In the genomic region with DNA sequence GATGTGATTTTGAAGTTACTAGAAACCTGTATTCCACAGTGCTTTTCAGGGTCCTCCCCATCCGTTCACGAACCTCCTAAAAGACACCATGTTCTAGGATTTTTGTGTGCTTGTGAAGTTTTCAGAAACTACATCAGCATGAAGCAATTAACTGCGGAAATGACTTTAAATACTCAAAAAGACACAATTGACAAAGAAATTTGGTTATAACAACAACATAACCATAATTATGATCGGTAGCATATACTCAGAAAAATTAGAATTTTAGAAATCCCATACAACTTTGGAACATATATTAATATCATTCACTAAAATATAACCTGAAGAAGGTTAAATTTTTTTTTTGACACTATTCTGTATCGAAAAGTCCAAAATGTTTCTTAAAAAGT, we compare ENCODE assay signal across 8 cellular contexts. TPM values are rescaled to one million over a fixed set of nuclear protein-coding genes. Genes with fewer than 3 reads are reported as not detected.
DNase-seq lines count a peak whose midpoint lies in the region; ATAC-seq and TF ChIP-seq lines count a peak whose summit lies in the region.

No MANE protein-coding gene starts in this region.

- H3K27me3 ChIP-seq in AG04450 (ENCODE audit: control insufficient read depth, insufficient read depth, low read length) (no peaks in the 10 kb centered on the region), MG63 (no peaks in the 10 kb centered on the region)

- H3K4me3 Mint-ChIP-seq in dendritic cell treated with granulocyte-macrophage colony-stimulating factor and Interleukin-4, amounts not matched to agents 40 ng/mL and 50 ng/mL, for 4 days: peak overlapping the region; percentile 90
- H3K4me3 Mint-ChIP-seq in naive thymus-derived CD8-positive, alpha-beta T cell: peak overlapping the region; percentile 84 to 94 (median 90)

- TF ChIP-seq CTCF in AG04450 (IDR thresholded peaks at IDR 0.05; ENCODE audit: low read depth, low read length): no peak
- TF ChIP-seq CTCF in GM13976 (IDR thresholded peaks at IDR 0.05; ENCODE audit: borderline replicate concordance, control extremely low read depth, extremely low read depth, insufficient read depth, missing control alignments): no peak

- H3K4me1 Mint-ChIP-seq in dendritic cell treated with granulocyte-macrophage colony-stimulating factor and Interleukin-4, amounts not matched to agents 40 ng/mL and 50 ng/mL, for 4 days (ENCODE audit: low read depth): peaks cover 48% of the 10 kb centered on the region
- H3K4me1 Mint-ChIP-seq in naive thymus-derived CD8-positive, alpha-beta T cell: peaks cover 10 to 35% (median 18%) of the 10 kb centered on the region in 4 donors

- peaks cover 6% of the 10 kb centered on the region for H3K36me3 ChIP-seq in MG63

- intact Hi-C loops in dendritic cell treated with granulocyte-macrophage colony-stimulating factor and Interleukin-4, amounts not matched to agents 40 ng/mL and 50 ng/mL, for 4 days (cut with micrococcal nuclease): no loop called here

- no peaks in the 10 kb centered on the region for H3K36me3 Mint-ChIP-seq in dendritic cell treated with granulocyte-macrophage colony-stimulating factor and Interleukin-4, amounts not matched to agents 40 ng/mL and 50 ng/mL, for 4 days (ENCODE audit: low read depth)
- H3K36me3 Mint-ChIP-seq in naive thymus-derived CD8-positive, alpha-beta T cell: peaks cover 0 to 13% (median 4%) of the 10 kb centered on the region in 3 donors

- H3K4me3 ChIP-seq in AG04450 (ENCODE audit: low read depth, low read length) (peak overlapping the region; percentile 69), MG63 (peak overlapping the region; percentile 72)

- H3K9me3 Mint-ChIP-seq in dendritic cell treated with granulocyte-macrophage colony-stimulating factor and Interleukin-4, amounts not matched to agents 40 ng/mL and 50 ng/mL, for 4 days: no peaks in the 10 kb centered on the region
- H3K9me3 Mint-ChIP-seq in naive thymus-derived CD8-positive, alpha-beta T cell: no peaks in the 10 kb centered on the region

- H3K9me3 ChIP-seq in AG04450 (ENCODE audit: control insufficient read depth, insufficient read depth, low read length) (no peaks in the 10 kb centered on the region; the same call in 1 of the 2 replicates), MG63 (no peaks in the 10 kb centered on the region)

- POLR2A ChIA-PET in AG04450 (lab: Yijun Ruan, JAX): interaction anchor here (0.5 to 1.0 kb wide), 4 partner anchors 13 to 43 kb away, joined by 3 to 8 read pairs (median 3); partner anchors contain the start of gene FAM20C
- POLR2A ChIA-PET in naive thymus-derived CD8-positive, alpha-beta T cell (lab: Charles Lee): interaction anchor here (0.6 to 1.0 kb wide), 2 partner anchors 19 to 727 kb away, joined by 3 to 4 read pairs; partner anchors contain the start of gene GET4

- H3K27ac ChIP-seq in AG04450 (ENCODE audit: low read depth, low read length): no peak overlapping the region

- peak overlapping the region; percentile 95 for H3K27ac Mint-ChIP-seq in dendritic cell treated with granulocyte-macrophage colony-stimulating factor and Interleukin-4, amounts not matched to agents 40 ng/mL and 50 ng/mL, for 4 days
- H3K27ac Mint-ChIP-seq in naive thymus-derived CD8-positive, alpha-beta T cell: peak overlapping the region; percentile 93 to 100 (median 99)

- CTCF ChIA-PET in AG04450 (lab: Charles Lee): interaction anchor here (1.0 kb wide), 1 partner anchor 85 kb away, joined by 4 read pairs; no protein-coding TSS in a partner anchor

- ATAC-seq in naive thymus-derived CD8-positive, alpha-beta T cell: no peak
- ATAC-seq in GM19324 (IDR thresholded peaks at IDR 0.05; ENCODE audit: low FRiP score, unreplicated experiment) (no peak), HG02870 (IDR thresholded peaks at IDR 0.05; ENCODE audit: unreplicated experiment) (no peak), GM21825 (IDR thresholded peaks at IDR 0.05; ENCODE audit: unreplicated experiment) (no peak)

- in situ Hi-C loops in GM13976 (cut with MboI; ENCODE audit: low sequenced_read_pairs, unreplicated experiment): no loop called here

- H3K27me3 Mint-ChIP-seq in dendritic cell treated with granulocyte-macrophage colony-stimulating factor and Interleukin-4, amounts not matched to agents 40 ng/mL and 50 ng/mL, for 4 days: no peaks in the 10 kb centered on the region
- H3K27me3 Mint-ChIP-seq in naive thymus-derived CD8-positive, alpha-beta T cell: peaks cover 0 to 3% (median 0%) of the 10 kb centered on the region in 5 donors

- DNase-seq in AG04450 (ENCODE audit: low read depth, low spot score) (no peak), MG63 (no peak), GM13976 (ENCODE audit: low spot score) (no peak)
- DNase-seq in naive thymus-derived CD8-positive, alpha-beta T cell: peak in 1 of 10 donors; percentile 7

RNA-seq across cellular contexts. Expression of gene FAM20C, which starts 43.8 kb away (rescaled TPM):
- 34.5 and 44.6 TPM in 2 replicates for polyA plus RNA-seq in AG04450 (2011; rRNA removed)
- 39.0 and 42.8 TPM in 2 replicates for polyA minus RNA-seq in AG04450 (2011; rRNA and poly(A)+ RNA removed)
- total RNA-seq in MG63 (2014; rRNA removed; shearing (Covaris generic); ENCODE audit: low replicate concordance): 48.3 and 52.6 TPM in 2 replicates
- under 1 TPM; 0.60 to 0.66 TPM for total RNA-seq in naive thymus-derived CD8-positive, alpha-beta T cell
- not detected for polyA plus RNA-seq in naive thymus-derived CD8-positive, alpha-beta T cell

Comparison
In these comparisons a context has a peak if more than half of its experiments do, and no peak if none do; other contexts are left out.
1. RNA of gene FAM20C, which starts 43.8 kb away (total RNA-seq): 48.3 to 52.6 TPM in MG63; 0.60 to 0.66 TPM in naive thymus-derived CD8-positive, alpha-beta T cell; every median in the first group is over 10 times any median in the second.